ENCODE assay signal across 2 cellular contexts in the genomic region with DNA sequence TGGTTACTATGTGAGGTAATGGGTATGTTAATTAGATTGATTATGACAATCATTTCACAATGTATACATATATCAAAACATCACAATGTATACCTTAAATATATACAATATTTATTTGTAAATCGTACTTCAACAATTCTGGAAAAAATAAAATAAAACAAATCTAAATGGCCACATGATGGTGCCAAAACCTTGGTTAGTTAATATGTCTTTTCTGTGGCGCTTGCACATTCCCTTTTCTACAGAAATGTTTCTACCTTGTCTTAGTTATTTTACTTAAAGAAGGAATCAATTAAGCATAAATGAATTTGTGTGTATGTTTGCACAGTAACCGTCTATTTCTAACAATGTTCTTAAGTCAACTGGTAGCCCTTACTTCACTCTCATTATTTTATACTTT.
TF ChIP-seq lines count a peak whose summit lies in the region.

No MANE protein-coding gene starts in this region.

TF ChIP-seq in IMR-90, 13 proteins besides CTCF, POLR2A, EP300 and RAD21:
- TF ChIP-seq MAZ (IDR thresholded peaks at IDR 0.05; ENCODE audit: borderline replicate concordance, low read depth, low read length) = no peak
- TF ChIP-seq SMC3 (IDR thresholded peaks at IDR 0.05; ENCODE audit: low read depth, low read length) = peak; percentile 39; the same call in 1 of the 2 replicates
TF ChIP-seq in IMR-90: peak in this region for 1.

TF ChIP-seq in GM12878, 131 proteins besides CTCF, POLR2A, EP300 and RAD21:
- no peak for TF ChIP-seq BCL11A (IDR thresholded peaks at IDR 0.05; ENCODE audit: low read depth, low read length)
- TF ChIP-seq SMC3 (IDR thresholded peaks at IDR 0.05; ENCODE audit: borderline replicate concordance, low read length) = peak; percentile 8; the same call in 1 of the 2 replicates
